Comparison of ENCODE assay signal across 1 cellular context in genomic region chr1:160544647-160545046, GRCh38.
TF ChIP-seq lines count a peak whose summit lies in the region.

No MANE protein-coding gene starts in this region.

TF ChIP-seq in GM12878, 131 proteins besides CTCF, POLR2A, EP300 and RAD21 (continued from another document):
- TF ChIP-seq ZNF687 (IDR thresholded peaks at IDR 0.05) (peak; percentile 61), YY1 (IDR thresholded peaks at IDR 0.05; ENCODE audit: low read depth, low read length) (peak; percentile 89), IRF5 (IDR thresholded peaks at IDR 0.05; ENCODE audit: borderline replicate concordance) (no peak), EED (IDR thresholded peaks at IDR 0.05; ENCODE audit: low read depth) (0 out of 2 replicates have a peak, but pooled peaks have one; percentile 16), SMC3 (IDR thresholded peaks at IDR 0.05; ENCODE audit: borderline replicate concordance, low read length) (peak; percentile 73; the same call in 1 of the 2 replicates), BHLHE40 (IDR thresholded peaks at IDR 0.05; ENCODE audit: borderline replicate concordance in 1 of 2, low read depth in 2 of 2, low read length in 1 of 2) (0 out of 4 replicates have a peak, but pooled peaks of 1 of the 2 experiments have one; percentile 7), SUZ12 (IDR thresholded peaks at IDR 0.05; ENCODE audit: unreplicated experiment) (no peak), SMARCA5 (IDR thresholded peaks at IDR 0.05) (peak; percentile 22; the same call in 1 of the 2 replicates)
TF ChIP-seq in GM12878: peak in this region for 6.
